Comparison of ENCODE assay signal across 17 cellular contexts in the genomic region with DNA sequence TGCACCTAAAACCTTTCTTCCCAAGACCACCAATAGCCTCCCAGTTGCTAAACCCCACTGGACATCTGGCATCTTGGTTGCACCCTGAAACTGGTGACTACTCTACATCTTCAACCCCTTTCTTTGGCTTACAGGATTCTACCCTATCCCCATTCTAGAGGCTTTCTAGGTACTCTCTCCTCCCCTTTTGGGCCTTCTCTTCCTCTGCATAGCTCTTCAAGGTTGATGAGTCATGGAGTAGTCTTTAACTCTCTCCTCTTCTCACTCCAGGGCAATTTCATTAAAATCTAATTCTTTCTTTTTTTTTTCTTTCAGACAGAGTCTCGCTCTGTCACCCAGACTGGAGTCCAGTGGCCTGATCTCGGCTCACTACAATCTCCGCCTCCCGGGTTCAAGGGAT. TPM values are rescaled to one million over a fixed set of nuclear protein-coding genes. Genes with fewer than 3 reads are reported as not detected.
DNase-seq lines count a peak whose midpoint lies in the region; ATAC-seq and TF ChIP-seq lines count a peak whose summit lies in the region.
"Had no signal": no experiment of that assay in that cellular context is flagged by ENCODE, and none has a peak within 500 bp of the region (broad histone marks: within the 10 kb centered on the region; RNA-seq: fewer than 3 reads in every experiment).

No MANE protein-coding gene starts in this region.

- H3K4me3 Mint-ChIP-seq in HFFc6: no peak overlapping the region; the same call in 1 of the 2 replicates
- H3K4me3 Mint-ChIP-seq: CD8-positive, alpha-beta memory T cell had no signal

- H3K9me3 ChIP-seq in left lung: no peaks in the 10 kb centered on the region
- no peaks in the 10 kb centered on the region for H3K9me3 ChIP-seq in Peyer's patch

- no peak overlapping the region for H3K4me3 ChIP-seq in left lung
- no peak overlapping the region for H3K4me3 ChIP-seq in Peyer's patch

- no peaks in the 10 kb centered on the region for H3K4me1 ChIP-seq in left lung
- H3K4me1 ChIP-seq in Peyer's patch: no peaks in the 10 kb centered on the region

- H3K27ac ChIP-seq in VCaP: peak overlapping the region; percentile 91
- no peak overlapping the region for H3K27ac ChIP-seq in left lung
- no peak overlapping the region for H3K27ac ChIP-seq in Peyer's patch

- no peak for TF ChIP-seq POLR2A in Peyer's patch (IDR thresholded peaks at IDR 0.05)

- intact Hi-C loops in left lung (cut with DNase I): no loop called here

- DNase-seq in ELR (ENCODE audit: low read depth): peak; percentile 46
- DNase-seq in HFFc6: no peak
- no peak for DNase-seq in left lung
- no peak for DNase-seq in Peyer's patch
- no peak for DNase-seq in activated CD4-positive, alpha-beta T cell treated with anti-CD3 and anti-CD28 coated beads, Interleukin-2, amount 50 U/mL, for 1 hour
- DNase-seq: CD8-positive, alpha-beta memory T cell; NCI-H1092; NCI-H187; NCI-H2171; NCI-H510A; NCI-H82; SHP77 treated with DMSO at 0.1 percent for 48 hours had no signal

- no peaks in the 10 kb centered on the region for H3K36me3 ChIP-seq in left lung
- H3K36me3 ChIP-seq in Peyer's patch: no peaks in the 10 kb centered on the region

- H3K27ac Mint-ChIP-seq in HFFc6: peak overlapping the region; percentile 60; the same call in 1 of the 2 replicates
- H3K27ac Mint-ChIP-seq: CD8-positive, alpha-beta memory T cell had no signal

- no peaks in the 10 kb centered on the region for H3K36me3 Mint-ChIP-seq in HFFc6 (ENCODE audit: low read depth)
- H3K36me3 Mint-ChIP-seq: CD8-positive, alpha-beta memory T cell had no signal

- ATAC-seq in left lung (peak; percentile 48), HG03457 (IDR thresholded peaks at IDR 0.05; ENCODE audit: unreplicated experiment) (no peak), HG03342 (IDR thresholded peaks at IDR 0.05; ENCODE audit: unreplicated experiment) (no peak)

- H3K27me3 Mint-ChIP-seq in HFFc6 (ENCODE audit: insufficient read depth): no peaks in the 10 kb centered on the region
- H3K27me3 Mint-ChIP-seq: CD8-positive, alpha-beta memory T cell had no signal

- no peaks in the 10 kb centered on the region for H3K9me3 Mint-ChIP-seq in HFFc6
- H3K9me3 Mint-ChIP-seq: CD8-positive, alpha-beta memory T cell had no signal

- H3K27me3 ChIP-seq in left lung (no peaks in the 10 kb centered on the region), Peyer's patch (no peaks in the 10 kb centered on the region)

- TF ChIP-seq CTCF in HFFc6 (IDR thresholded peaks at IDR 0.05): no peak
- no peak for TF ChIP-seq CTCF in VCaP (conservative IDR thresholded peaks at IDR 0.05)
- TF ChIP-seq CTCF in left lung (IDR thresholded peaks at IDR 0.05): no peak
- no peak for TF ChIP-seq CTCF in Peyer's patch (IDR thresholded peaks at IDR 0.05)

- H3K4me1 Mint-ChIP-seq in HFFc6 (ENCODE audit: low read depth): peaks cover 20% of the 10 kb centered on the region
- H3K4me1 Mint-ChIP-seq: CD8-positive, alpha-beta memory T cell had no signal

RNA-seq across cellular contexts. Expression of a gene that starts 16.8 kb away (rescaled TPM):
- 10 to 100 TPM; 20.8 to 28.1 (median 23.3) TPM for total RNA-seq in HFFc6 (2021; fragmentation: NEBNext Ultra II Directional; extraction: Animal tissue kit (Norgen Biotek cat#: 25700))
- total RNA-seq in left lung: 10 to 100 TPM; 20.1 to 23.1 TPM
- 10 to 100 TPM; 12.1 to 20.6 (median 17.8) TPM for total RNA-seq in Peyer's patch

RNA-seq across cellular contexts. Expression of a gene that starts 16.9 kb away (rescaled TPM):
- not detected for total RNA-seq in HFFc6 (2021; fragmentation: NEBNext Ultra II Directional; extraction: Animal tissue kit (Norgen Biotek cat#: 25700))
- total RNA-seq in left lung (not detected), Peyer's patch (under 1 TPM in 1 of 4 donors, not detected in 3; 0.53 TPM)
- total RNA-seq: Daoy, HT-29 had no signal
